Comparison of ENCODE assay signal across 8 cellular contexts in genomic region chr17:76501018-76501826, GRCh38. TPM values are rescaled to one million over a fixed set of nuclear protein-coding genes. Genes with fewer than 3 reads are reported as not detected.
DNase-seq lines count a peak whose midpoint lies in the region.

Gene RHBDF2, minus strand, starts transcription at chr17:76501423. Its CDS starts 19,899 bp downstream, at chr17:76481524.

- DNase-seq in EH (ENCODE audit: low read depth) (peak; percentile 85), GOT3 (lab: John Stamatoyannopoulos, UW) (peak; percentile 50), M059J (ENCODE audit: low read depth) (peak; percentile 74), SK-N-DZ (ENCODE audit: low spot score) (peak; percentile 44), foreskin melanocyte (peak; percentile 34), nucleus accumbens (lab: John Stamatoyannopoulos, UW) (peak in 48 of 56 donors; percentile 13 to 87 (median 60)), substantia nigra (lab: John Stamatoyannopoulos, UW) (peak in 44 of 49 donors; percentile 22 to 92 (median 69))
- DNase-seq in activated naive CD4-positive, alpha-beta T cell treated with Interleukin-2 at 50 U/mL for 16 hours = peak; percentile 96

- H3K27ac ChIP-seq in substantia nigra (ENCODE audit: low read depth, low read length, poor library complexity, severe bottlenecking) = peak within 1 kb of the TSS; percentile 84

RNA-seq across cellular contexts. Expression of gene RHBDF2, which starts in this region (rescaled TPM):
- 18.1 and 23.2 TPM in 2 replicates for total RNA-seq in M059J (2014; rRNA removed; shearing (Covaris generic))
- polyA plus RNA-seq in SK-N-DZ (2014; cell fraction: cytosol; rRNA removed) = 0.08 and 1.0 TPM in 2 replicates
- 0.56 and 0.89 TPM in 2 replicates for polyA plus RNA-seq in SK-N-DZ (2014; cell fraction: nucleus; rRNA removed)

Comparison
In these comparisons a context has a peak if more than half of its experiments do, and no peak if none do; other contexts are left out.
1. Peak in every context shown above with its lines: DNase-seq and H3K27ac ChIP-seq.
2. DNase-seq: peak in every context shown above with its lines; median percentile 96 in activated naive CD4-positive, alpha-beta T cell treated with Interleukin-2 at 50 U/mL for 16 hours; 85 in EH; 74 in M059J; 69 in substantia nigra; 60 in nucleus accumbens; 50 in GOT3; 44 in SK-N-DZ; 34 in foreskin melanocyte.